In genomic region chr20:61623451-61623850, GRCh38 we compare ENCODE assay signal across 37 cellular contexts.
"Had no signal": no experiment of that assay in that cellular context is flagged by ENCODE, and none has a peak within 500 bp of the region (broad histone marks: within the 10 kb centered on the region; RNA-seq: fewer than 3 reads in every experiment).

No MANE protein-coding gene starts in this region.

- H3K27me3 Mint-ChIP-seq: activated B cell treated with CpG ODN at 0.5 μM for 24 hours; activated CD4-positive, alpha-beta memory T cell treated with anti-CD3 and anti-CD28 coated beads for 36 hours; activated CD4-positive, alpha-beta T cell treated with anti-CD3 and anti-CD28 coated beads, Interleukin-2, amount 10 ng/mL, durations not matched to agents 24 days and 14 days; activated CD8-positive, alpha-beta T cell treated with anti-CD3 and anti-CD28 coated beads for 36 hours; activated naive CD4-positive, alpha-beta T cell treated with anti-CD3 and anti-CD28 coated beads, Interleukin-2, amount 50 U/mL, for 24 hours; activated naive CD8-positive, alpha-beta T cell; activated naive CD8-positive, alpha-beta T cell treated with anti-CD3 and anti-CD28 coated beads, Interleukin-2, amount 10 ng/mL, durations not matched to agents 7 days and 5 days; activated naive CD8-positive, alpha-beta T cell treated with anti-CD3 and anti-CD28 coated beads, Interleukin-2, amount 50 U/mL, for 24 hours; activated T-helper 17 cell treated with anti-CD3 and anti-CD28 coated beads, Interleukin-2, amount 50 U/mL, for 72 hours; central memory CD8-positive, alpha-beta T cell had no signal

- ATAC-seq: activated CD8-positive, alpha-beta T cell treated with anti-CD3 and anti-CD28 coated beads for 36 hours; activated naive CD8-positive, alpha-beta T cell treated with anti-CD3 and anti-CD28 coated beads, Interleukin-2, amount 50 U/mL, for 24 hours; activated T-cell treated with anti-CD3 and anti-CD28 coated beads, Interleukin-2, amount 50 U/mL, for 4 hours; activated T-cell treated with anti-CD3 and anti-CD28 coated beads, Interleukin-2, amount 50 U/mL, for 72 hours; activated T-helper 17 cell treated with anti-CD3 and anti-CD28 coated beads, Interleukin-2, amount 50 U/mL, for 72 hours had no signal

- H3K27me3 ChIP-seq: ascending aorta, cardiac muscle cell had no signal

- H3K27ac ChIP-seq: ascending aorta, cardiac muscle cell, VCaP had no signal

- H3K9me3 ChIP-seq: ascending aorta had no signal

- H3K27ac Mint-ChIP-seq: activated B cell treated with CpG ODN at 0.5 μM for 24 hours; activated CD4-positive, alpha-beta memory T cell treated with anti-CD3 and anti-CD28 coated beads for 36 hours; activated CD4-positive, alpha-beta T cell treated with anti-CD3 and anti-CD28 coated beads, Interleukin-2, amount 10 ng/mL, durations not matched to agents 24 days and 14 days; activated CD8-positive, alpha-beta T cell treated with anti-CD3 and anti-CD28 coated beads for 36 hours; activated naive CD4-positive, alpha-beta T cell treated with anti-CD3 and anti-CD28 coated beads for 36 hours; activated naive CD4-positive, alpha-beta T cell treated with anti-CD3 and anti-CD28 coated beads, Interleukin-2, amount 50 U/mL, for 24 hours; activated naive CD8-positive, alpha-beta T cell; activated naive CD8-positive, alpha-beta T cell treated with anti-CD3 and anti-CD28 coated beads, Interleukin-2, amount 10 ng/mL, durations not matched to agents 7 days and 5 days; activated naive CD8-positive, alpha-beta T cell treated with anti-CD3 and anti-CD28 coated beads, Interleukin-2, amount 50 U/mL, for 24 hours; activated T-cell treated with anti-CD3 and anti-CD28 coated beads, Interleukin-2, amount 50 U/mL, for 72 hours; activated T-helper 1 cell treated with anti-CD3 and anti-CD28 coated beads, Interleukin-12 subunit alpha, Interleukin-12 subunit beta, Interleukin-2, Interleukin-4 antibody, amounts not matched to agents 30 ng/mL and 10 ng/mL and 1 ng/mL, durations not matched to agents 14 hours and 24 hours and 36 hours; activated T-helper 17 cell treated with anti-CD3 and anti-CD28 coated beads, Interleukin-2, amount 50 U/mL, for 72 hours; T-helper 1 cell treated with Interleukin-12 subunit alpha and Interleukin-12 subunit beta and Interleukin-4 antibody, amounts not matched to agents 30 μg/mL and 1 μg/mL, for 36 hours; T-helper 2 cell treated with Interferon-gamma antibody and Interleukin-4, amounts not matched to agents 5 μg/mL and 100 μg/mL, for 36 hours had no signal

- H3K4me3 Mint-ChIP-seq: activated B cell treated with CpG ODN at 0.5 μM for 24 hours; activated CD4-positive, alpha-beta memory T cell treated with anti-CD3 and anti-CD28 coated beads for 36 hours; activated CD4-positive, alpha-beta T cell treated with anti-CD3 and anti-CD28 coated beads, Interleukin-2, amount 10 ng/mL, durations not matched to agents 24 days and 14 days; activated CD8-positive, alpha-beta T cell treated with anti-CD3 and anti-CD28 coated beads for 36 hours; activated naive CD4-positive, alpha-beta T cell treated with anti-CD3 and anti-CD28 coated beads for 36 hours; activated naive CD4-positive, alpha-beta T cell treated with anti-CD3 and anti-CD28 coated beads, Interleukin-2, amount 50 U/mL, for 24 hours; activated naive CD8-positive, alpha-beta T cell; activated naive CD8-positive, alpha-beta T cell treated with anti-CD3 and anti-CD28 coated beads, Interleukin-2, amount 10 ng/mL, durations not matched to agents 7 days and 5 days; activated naive CD8-positive, alpha-beta T cell treated with anti-CD3 and anti-CD28 coated beads, Interleukin-2, amount 50 U/mL, for 24 hours; activated T-cell treated with anti-CD3 and anti-CD28 coated beads, Interleukin-2, amount 50 U/mL, for 4 hours; activated T-cell treated with anti-CD3 and anti-CD28 coated beads, Interleukin-2, amount 50 U/mL, for 72 hours; activated T-helper 1 cell treated with anti-CD3 and anti-CD28 coated beads, Interleukin-12 subunit alpha, Interleukin-12 subunit beta, Interleukin-2, Interleukin-4 antibody, amounts not matched to agents 30 ng/mL and 10 ng/mL and 1 ng/mL, durations not matched to agents 14 hours and 24 hours and 36 hours; activated T-helper 17 cell treated with anti-CD3 and anti-CD28 coated beads, Interleukin-2, amount 50 U/mL, for 72 hours; brain; central memory CD8-positive, alpha-beta T cell; T-helper 1 cell treated with Interleukin-12 subunit alpha and Interleukin-12 subunit beta and Interleukin-4 antibody, amounts not matched to agents 30 μg/mL and 1 μg/mL, for 36 hours; T-helper 2 cell treated with Interferon-gamma antibody and Interleukin-4, amounts not matched to agents 5 μg/mL and 100 μg/mL, for 36 hours had no signal

- H3K4me3 ChIP-seq: ascending aorta, cardiac muscle cell had no signal

- H3K36me3 ChIP-seq: ascending aorta, cardiac muscle cell had no signal

- H3K4me1 ChIP-seq: ascending aorta had no signal

- H3K9me3 Mint-ChIP-seq: activated CD4-positive, alpha-beta memory T cell treated with anti-CD3 and anti-CD28 coated beads for 36 hours; activated CD8-positive, alpha-beta T cell treated with anti-CD3 and anti-CD28 coated beads for 36 hours; activated naive CD4-positive, alpha-beta T cell treated with anti-CD3 and anti-CD28 coated beads for 36 hours; activated naive CD4-positive, alpha-beta T cell treated with anti-CD3 and anti-CD28 coated beads, Interleukin-2, amount 50 U/mL, for 24 hours; activated naive CD8-positive, alpha-beta T cell treated with anti-CD3 and anti-CD28 coated beads, Interleukin-2, amount 10 ng/mL, durations not matched to agents 7 days and 5 days; activated naive CD8-positive, alpha-beta T cell treated with anti-CD3 and anti-CD28 coated beads, Interleukin-2, amount 50 U/mL, for 24 hours; activated T-cell treated with anti-CD3 and anti-CD28 coated beads, Interleukin-2, amount 50 U/mL, for 4 hours; activated T-cell treated with anti-CD3 and anti-CD28 coated beads, Interleukin-2, amount 50 U/mL, for 72 hours; activated T-helper 17 cell treated with anti-CD3 and anti-CD28 coated beads, Interleukin-2, amount 50 U/mL, for 72 hours; central memory CD8-positive, alpha-beta T cell; T-helper 1 cell treated with Interleukin-12 subunit alpha and Interleukin-12 subunit beta and Interleukin-4 antibody, amounts not matched to agents 30 μg/mL and 1 μg/mL, for 36 hours; T-helper 2 cell treated with Interferon-gamma antibody and Interleukin-4, amounts not matched to agents 5 μg/mL and 100 μg/mL, for 36 hours had no signal

- DNase-seq: activated B cell treated with CpG ODN at 0.5 μM for 24 hours; activated CD4-positive, alpha-beta memory T cell treated with anti-CD3 and anti-CD28 coated beads for 36 hours; activated CD4-positive, alpha-beta T cell treated with anti-CD3 and anti-CD28 coated beads for 4 hours; activated CD4-positive, alpha-beta T cell treated with anti-CD3 and anti-CD28 coated beads, Interleukin-2, amount 10 ng/mL, durations not matched to agents 24 days and 14 days; activated CD4-positive, alpha-beta T cell treated with anti-CD3 and anti-CD28 coated beads, Interleukin-2, amount 50 U/mL, for 1 hour; activated CD4-positive, alpha-beta T cell treated with anti-CD3 and anti-CD28 coated beads, Interleukin-2, amount 50 U/mL, for 4 hours; activated CD4-positive, CD25-positive, alpha-beta regulatory T cell treated with anti-CD3 and anti-CD28 coated beads, Interleukin-2, amount 50 U/mL, for 72 hours; activated CD8-positive, alpha-beta memory T cell treated with anti-CD3 and anti-CD28 coated beads, Interleukin-2, amount 50 U/mL, for 4 hours; activated CD8-positive, alpha-beta T cell treated with anti-CD3 and anti-CD28 coated beads for 36 hours; activated effector memory CD4-positive, alpha-beta T cell treated with anti-CD3 and anti-CD28 coated beads, Interleukin-2, amount 50 U/mL, for 16 hours; activated gamma-delta T cell treated with Interleukin-2 at 50 U/mL for 16 hours; activated naive CD4-positive, alpha-beta T cell; activated naive CD4-positive, alpha-beta T cell treated with anti-CD3 and anti-CD28 coated beads for 36 hours; activated naive CD8-positive, alpha-beta T cell treated with anti-CD3 and anti-CD28 coated beads, Interleukin-2, amount 10 ng/mL, durations not matched to agents 7 days and 5 days; activated naive CD8-positive, alpha-beta T cell treated with anti-CD3 and anti-CD28 coated beads, Interleukin-2, amount 50 U/mL, for 24 hours; activated T-cell treated with anti-CD3 and anti-CD28 coated beads for 4 hours; activated T-cell treated with anti-CD3 and anti-CD28 coated beads, Interleukin-2, amount 50 U/mL, for 1 hour; activated T-cell treated with anti-CD3 and anti-CD28 coated beads, Interleukin-2, amount 50 U/mL, for 4 hours; activated T-cell treated with anti-CD3 and anti-CD28 coated beads, Interleukin-2, amount 50 U/mL, for 72 hours; amygdala; anterior cingulate cortex; caudate nucleus; cerebellar nuclear complex; T-helper 1 cell; T-helper 2 cell; T-helper 9 cell had no signal

- H3K4me1 Mint-ChIP-seq: activated B cell treated with CpG ODN at 0.5 μM for 24 hours; activated CD4-positive, alpha-beta T cell treated with anti-CD3 and anti-CD28 coated beads, Interleukin-2, amount 10 ng/mL, durations not matched to agents 24 days and 14 days; activated naive CD4-positive, alpha-beta T cell treated with anti-CD3 and anti-CD28 coated beads, Interleukin-2, amount 50 U/mL, for 24 hours; activated naive CD8-positive, alpha-beta T cell treated with anti-CD3 and anti-CD28 coated beads, Interleukin-2, amount 10 ng/mL, durations not matched to agents 7 days and 5 days; activated naive CD8-positive, alpha-beta T cell treated with anti-CD3 and anti-CD28 coated beads, Interleukin-2, amount 50 U/mL, for 24 hours; activated T-helper 17 cell treated with anti-CD3 and anti-CD28 coated beads, Interleukin-2, amount 50 U/mL, for 72 hours; central memory CD8-positive, alpha-beta T cell had no signal

- H3K36me3 Mint-ChIP-seq: activated CD4-positive, alpha-beta memory T cell treated with anti-CD3 and anti-CD28 coated beads for 36 hours; activated naive CD4-positive, alpha-beta T cell treated with anti-CD3 and anti-CD28 coated beads, Interleukin-2, amount 50 U/mL, for 24 hours; activated naive CD8-positive, alpha-beta T cell; activated naive CD8-positive, alpha-beta T cell treated with anti-CD3 and anti-CD28 coated beads, Interleukin-2, amount 10 ng/mL, durations not matched to agents 7 days and 5 days; brain had no signal
